ENCODE assay signal across 9 cellular contexts in the genomic region with DNA sequence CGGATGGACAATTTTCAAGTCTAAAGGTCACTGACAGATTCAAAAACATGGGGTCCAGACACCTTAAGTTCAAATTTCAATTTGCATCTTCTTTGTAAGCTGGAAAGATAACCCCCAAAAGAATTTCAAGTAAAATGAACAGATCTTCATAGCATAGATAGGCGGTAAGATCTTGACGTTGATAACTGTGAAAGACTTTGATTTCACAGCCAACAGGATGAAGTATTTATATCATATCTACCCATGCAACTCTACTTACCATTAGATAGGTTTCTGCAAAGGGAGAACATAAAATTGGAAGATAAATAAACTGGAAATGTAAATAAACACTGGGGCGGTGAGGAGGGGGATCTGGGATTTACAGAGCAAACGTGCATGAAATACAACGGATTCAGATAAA.
"Had no signal": no experiment of that assay in that cellular context is flagged by ENCODE, and none has a peak within 500 bp of the region (broad histone marks: within the 10 kb centered on the region; RNA-seq: fewer than 3 reads in every experiment).

No MANE protein-coding gene starts in this region.

- H3K36me3 ChIP-seq: breast epithelium, esophagus muscularis mucosa, transverse colon had no signal

- DNase-seq: activated CD8-positive, alpha-beta memory T cell treated with anti-CD3 and anti-CD28 coated beads for 24 hours; right cardiac atrium; substantia nigra; transverse colon had no signal

- H3K27ac ChIP-seq: breast epithelium, esophagus muscularis mucosa, transverse colon had no signal

- H3K9me3 ChIP-seq: breast epithelium, esophagus muscularis mucosa, transverse colon had no signal

- H3K4me2 ChIP-seq: smooth muscle cell had no signal

- ATAC-seq: SK-N-SH treated with all-trans-retinoic acid at 6 μM for 48 hours had no signal

- H3K27me3 ChIP-seq: breast epithelium, esophagus muscularis mucosa, transverse colon had no signal

- H3K4me3 ChIP-seq: breast epithelium, esophagus muscularis mucosa, smooth muscle cell, transverse colon had no signal

- H3K4me1 ChIP-seq: breast epithelium, esophagus muscularis mucosa, transverse colon had no signal

- FAIRE-seq: endometrium had no signal
